In genomic region chr1:15249032-15249601, GRCh38 we compare ENCODE assay signal across 11 cellular contexts. TPM values are rescaled to one million over a fixed set of nuclear protein-coding genes. Genes with fewer than 3 reads are reported as not detected.
DNase-seq lines count a peak whose midpoint lies in the region; ATAC-seq, FAIRE-seq and TF ChIP-seq lines count a peak whose summit lies in the region.
"Had no signal": no experiment of that assay in that cellular context is flagged by ENCODE, and none has a peak within 500 bp of the region (broad histone marks: within the 10 kb centered on the region; RNA-seq: fewer than 3 reads in every experiment).

No MANE protein-coding gene starts in this region.

- no peak for TF ChIP-seq CTCF in K562 (IDR thresholded peaks at IDR 0.05 in 2 of 3, conservative IDR thresholded peaks at IDR 0.05 in 1 of 3; ENCODE audit: insufficient read depth in 2 of 3, low read depth in 1 of 3, low read length in 3 of 3)

- TF ChIP-seq EP300 in K562 (IDR thresholded peaks at IDR 0.05; ENCODE audit: low read length) = no peak

- H3K4me3 Mint-ChIP-seq in activated CD4-positive, alpha-beta T cell treated with anti-CD3 and anti-CD28 coated beads, Interleukin-2, amount 10 ng/mL, durations not matched to agents 24 days and 14 days = peak overlapping the region; percentile 51

- CTCF ChIA-PET in K562 (lab: Yijun Ruan, JAX; ENCODE audit: low intra/inter-chr PET ratio) = no interaction called here

- WGBS in K562 (ENCODE audit: insufficient coverage, low coverage, missing lambda C conversion rate) = 1% methylated on average over 6 of the region's 6 CpGs

- intact Hi-C loops in activated CD4-positive, alpha-beta T cell treated with anti-CD3 and anti-CD28 coated beads, Interleukin-2, amount 10 ng/mL, durations not matched to agents 24 days and 14 days (cut with micrococcal nuclease) = loop anchor here (1.0 to 5.0 kb wide), 4 partner anchors 18 to 718 kb away; partner anchors contain the start of gene DDI2
- intact Hi-C loops in K562 (cut with micrococcal nuclease) = no loop called here

- no peak overlapping the region for H3K27ac ChIP-seq in K562 (ENCODE audit: extremely low read depth, low read depth, low read length)
- H3K27ac ChIP-seq: dorsolateral prefrontal cortex had no signal

- TF ChIP-seq POLR2A in K562 (conservative IDR thresholded peaks at IDR 0.05) = no peak

- no TSS peak for BruUV-seq in K562 (replicated peaks; lab: Mats Ljungman, UMichigan)

- peaks cover 0 to 8% of the 10 kb centered on the region in 2 experiments; a peak in 2 of 5 replicates for H3K4me1 ChIP-seq in K562 (replicated peaks in 1 of 2; ENCODE audit: control insufficient read depth in 2 of 2, insufficient read depth in 2 of 2, low read length in 2 of 2)

- H3K27ac Mint-ChIP-seq in activated CD4-positive, alpha-beta T cell treated with anti-CD3 and anti-CD28 coated beads, Interleukin-2, amount 10 ng/mL, durations not matched to agents 24 days and 14 days = peak overlapping the region; percentile 77

- H3K4me3 ChIP-seq in K562 = no peak overlapping the region
- H3K4me3 ChIP-seq: dorsolateral prefrontal cortex had no signal

- H3K36me3 ChIP-seq in K562 (ENCODE audit: control insufficient read depth, insufficient read depth, low read length) = no peaks in the 10 kb centered on the region

- H3K9ac ChIP-seq in K562 (ENCODE audit: insufficient read depth in 1 of 2, low read depth in 2 of 2, low read length in 2 of 2) = no peak overlapping the region

- POLR2A ChIA-PET in K562 (lab: Yijun Ruan, JAX) = no interaction called here

- H3K9me1 ChIP-seq in K562 (ENCODE audit: control insufficient read depth, insufficient read depth, low read length) = no peaks in the 10 kb centered on the region

- in situ Hi-C loops in K562 (cut with MboI) = no loop called here

- H3K4me1 Mint-ChIP-seq in activated CD4-positive, alpha-beta T cell treated with anti-CD3 and anti-CD28 coated beads, Interleukin-2, amount 10 ng/mL, durations not matched to agents 24 days and 14 days = peaks cover 53% of the 10 kb centered on the region

- H2AFZ ChIP-seq in K562 (ENCODE audit: low read depth, low read length) = no peak overlapping the region

- no peaks in the 10 kb centered on the region for H3K79me2 ChIP-seq in K562 (ENCODE audit: control insufficient read depth, insufficient read depth, low read length)

- H3K4me2 ChIP-seq in K562 (ENCODE audit: insufficient read depth, low read length) = no peak overlapping the region

- peaks cover 11 to 31% of the 10 kb centered on the region in 2 experiments; a peak in 4 of 5 replicates for H3K27me3 ChIP-seq in K562 (ENCODE audit: control insufficient read depth in 2 of 2, insufficient read depth in 2 of 2, low read length in 2 of 2)

- H4K20me1 ChIP-seq in K562 (replicated peaks; ENCODE audit: control insufficient read depth, insufficient read depth, low read length) = no peaks in the 10 kb centered on the region

- FAIRE-seq in K562 (lab: Jason Lieb, UNC) = no peak
- FAIRE-seq: TTC549 had no signal

- H3K36me3 Mint-ChIP-seq in activated CD4-positive, alpha-beta T cell treated with anti-CD3 and anti-CD28 coated beads, Interleukin-2, amount 10 ng/mL, durations not matched to agents 24 days and 14 days (ENCODE audit: low read depth) = peaks cover 5% of the 10 kb centered on the region

- ATAC-seq in HG03457 (IDR thresholded peaks at IDR 0.05; ENCODE audit: unreplicated experiment) (peak; percentile 46), K562 (no peak), GM21360 (IDR thresholded peaks at IDR 0.05; ENCODE audit: unreplicated experiment) (no peak), HG03571 (IDR thresholded peaks at IDR 0.05; ENCODE audit: unreplicated experiment) (no peak), GM21786 (IDR thresholded peaks at IDR 0.05; ENCODE audit: unreplicated experiment) (no peak)

- no peaks in the 10 kb centered on the region for H3K9me3 ChIP-seq in K562 (replicated peaks; ENCODE audit: control insufficient read depth, insufficient read depth, low read depth, low read length)

- no peak for TF ChIP-seq RAD21 in K562 (CRISPR knock-in tag; conservative IDR thresholded peaks at IDR 0.05 in 1 of 2, IDR thresholded peaks at IDR 0.05 in 1 of 2)

- peak; percentile 93 for DNase-seq in activated CD4-positive, alpha-beta T cell treated with anti-CD3 and anti-CD28 coated beads, Interleukin-2, amount 10 ng/mL, durations not matched to agents 24 days and 14 days
- no peak for DNase-seq in K562 (ENCODE audit: extremely low read depth in 1 of 4, low spot score in 3 of 4)
- DNase-seq in stimulated activated CD8-positive, alpha-beta memory T cell treated with anti-CD3 and anti-CD28 coated beads, Interleukin-7, amount 100 ng/mL, for 24 hours (ENCODE audit: low read depth) = peak; percentile 30
- DNase-seq: dorsolateral prefrontal cortex, NCI-H226, nucleus accumbens had no signal

- H3K27me3 Mint-ChIP-seq in activated CD4-positive, alpha-beta T cell treated with anti-CD3 and anti-CD28 coated beads, Interleukin-2, amount 10 ng/mL, durations not matched to agents 24 days and 14 days = peaks cover 57% of the 10 kb centered on the region

- H3K9me3 Mint-ChIP-seq in activated CD4-positive, alpha-beta T cell treated with anti-CD3 and anti-CD28 coated beads, Interleukin-2, amount 10 ng/mL, durations not matched to agents 24 days and 14 days = no peaks in the 10 kb centered on the region

TF ChIP-seq in K562, 482 proteins besides CTCF, POLR2A, EP300 and RAD21:
- TF ChIP-seq FOXA3 (CRISPR knock-in tag; conservative IDR thresholded peaks at IDR 0.05 in 1 of 2, IDR thresholded peaks at IDR 0.05 in 1 of 2) (peak; percentile 49 to 58; a peak in 3 of 4 replicates), NCOA2 (IDR thresholded peaks at IDR 0.05; ENCODE audit: partially characterized antibody in 2 of 2) (no peak)

RNA-seq across cellular contexts. Expression of gene FHAD1, which starts 2.1 kb away (rescaled TPM):
- total RNA-seq in activated CD4-positive, alpha-beta T cell treated with anti-CD3 and anti-CD28 coated beads, Interleukin-2, amount 10 ng/mL, durations not matched to agents 24 days and 14 days = not detected in 2 replicates
- total RNA-seq in K562 (2011; cell fraction: chromatin; rRNA removed; ENCODE audit: low replicate concordance) = 0.12 and 0.19 TPM in 2 replicates
- total RNA-seq in K562 (2011; cell fraction: nucleolus; rRNA removed) = not detected in 2 replicates
- total RNA-seq in K562 (2011; cell fraction: nucleoplasm; rRNA removed) = 0.07 TPM in 1 of 2 replicates, not detected in the other
- total RNA-seq in K562 (2014; rRNA removed) = 1.4 and 3.1 TPM in 2 replicates
- total RNA-seq in K562 (2014; rRNA removed; fragmentation: Illumina TruSeq; extraction: Trizol) = 1.5 and 1.8 TPM in 2 replicates
- 2.1 and 2.2 TPM in 2 replicates for total RNA-seq in K562 (2015; rRNA removed; fragmentation: Illumina TruSeq; extraction: Trizol)
- total RNA-seq in K562 (2021) = 1.3 and 1.6 TPM in 2 replicates
- 0.01 TPM in 1 of 2 replicates, not detected in the other for polyA plus RNA-seq in K562 (2011; rRNA removed)
- polyA plus RNA-seq in K562 (2011; cell fraction: cytosol; rRNA removed) = 0.04 TPM in 1 of 2 replicates, not detected in the other
- 0.06 and 0.10 TPM in 2 replicates for polyA plus RNA-seq in K562 (2011; cell fraction: nucleus; rRNA removed)
- polyA plus RNA-seq in K562 (2012) = 1.8 and 5.7 TPM in 2 replicates
- polyA plus RNA-seq in K562 (2014; fragmentation: Illumina TruSeq; extraction: Trizol) = 1.4 and 2.1 TPM in 2 replicates
- under 1 TPM; 0.32 to 0.45 TPM for polyA plus RNA-seq in K562 (2014; fragmentation: Nextera tagmentation; extraction: Ambion mirVana)
- 1.7 and 1.9 TPM in 2 replicates for polyA plus RNA-seq in K562 (2014; rRNA removed)
- polyA minus RNA-seq in K562 (2011; rRNA and poly(A)+ RNA removed) = not detected in 2 replicates
- not detected in 2 replicates for polyA minus RNA-seq in K562 (2011; cell fraction: cytosol; rRNA and poly(A)+ RNA removed)
- polyA minus RNA-seq in K562 (2011; cell fraction: nucleus; rRNA and poly(A)+ RNA removed) = not detected in 2 replicates

Comparison
In these comparisons a context has a peak if more than half of its experiments do, and no peak if none do; other contexts are left out.
1. DNase-seq: peak in activated CD4-positive, alpha-beta T cell treated with anti-CD3 and anti-CD28 coated beads, Interleukin-2, amount 10 ng/mL, durations not matched to agents 24 days and 14 days (single experiment) and stimulated activated CD8-positive, alpha-beta memory T cell treated with anti-CD3 and anti-CD28 coated beads, Interleukin-7, amount 100 ng/mL, for 24 hours (single experiment); none in K562 (0 of 4).